24 cellular contexts compared by ENCODE assay signal in the genomic region with DNA sequence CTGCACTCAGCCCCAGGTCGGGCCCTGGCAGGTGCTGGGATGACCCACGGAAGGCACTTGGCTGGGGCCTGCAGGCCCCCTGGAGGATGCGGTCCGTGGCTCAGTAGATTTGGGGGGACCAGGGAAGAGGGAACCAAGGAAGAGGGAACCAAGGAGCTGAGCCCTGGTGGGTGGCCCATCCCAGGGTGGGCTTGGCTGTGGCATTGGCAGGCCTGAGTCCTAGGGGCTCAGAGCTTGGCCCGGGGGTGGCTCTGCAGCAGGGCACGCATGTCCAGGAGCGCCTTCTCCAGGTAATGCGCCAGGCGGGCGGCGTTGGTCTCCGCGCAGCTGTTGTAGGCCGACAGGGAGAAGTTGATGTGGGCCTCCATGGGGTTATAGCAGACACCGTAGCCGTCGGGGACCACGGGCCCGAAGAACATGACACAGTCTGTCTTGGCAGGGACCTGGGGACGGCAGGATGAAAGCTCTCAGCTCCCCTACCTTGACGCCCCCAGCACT. TPM values are rescaled to one million over a fixed set of nuclear protein-coding genes. Genes with fewer than 3 reads are reported as not detected.
A peak's percentile ranks its signal among the peaks of the same experiment; 100 is the strongest.
DNase-seq lines count a peak whose midpoint lies in the region; ATAC-seq, FAIRE-seq and TF ChIP-seq lines count a peak whose summit lies in the region.
"Had no signal": no experiment of that assay in that cellular context is flagged by ENCODE, and none has a peak within 500 bp of the region (broad histone marks: within the 10 kb centered on the region; RNA-seq: fewer than 3 reads in every experiment).

No MANE protein-coding gene starts in this region.

- peak overlapping the region; percentile 38 for H3K14ac ChIP-seq in neuronal stem cell (ENCODE audit: low read length)

- H3K79me1 ChIP-seq in neuronal stem cell (ENCODE audit: low read depth, low read length): no peaks in the 10 kb centered on the region

- WGBS in K562 (ENCODE audit: insufficient coverage, low coverage, missing lambda C conversion rate): 83% methylated on average over 16 of the region's 21 CpGs
- whole genome bisulfite sequencing in neuronal stem cell (ENCODE audit: extremely low coverage in 2 of 2, insufficient read length in 2 of 2, insufficient replicate concordance in 1 of 2), 2 donors: no CpG with 5 or more reads among the region's 21 CpGs

- no TSS peak for BruUV-seq in K562 (replicated peaks; lab: Mats Ljungman, UMichigan)

- peak overlapping the region in 1 of 2 experiments; percentile 77; a peak in 1 of 4 replicates for H3K9ac ChIP-seq in K562 (ENCODE audit: insufficient read depth in 1 of 2, low read depth in 2 of 2, low read length in 2 of 2)
- no peak overlapping the region for H3K9ac ChIP-seq in neuronal stem cell (ENCODE audit: low read depth, low read length, poor library complexity)
- H3K9ac ChIP-seq: KMS-11 had no signal

- H2BK120ac ChIP-seq in neuronal stem cell (ENCODE audit: low read depth, low read length): no peak overlapping the region

- H3K27me3 Mint-ChIP-seq in naive thymus-derived CD8-positive, alpha-beta T cell: no peaks in the 10 kb centered on the region
- H3K27me3 Mint-ChIP-seq: CD8-positive, alpha-beta memory T cell had no signal

- no peak overlapping the region for H3K4me3 ChIP-seq in K562
- peak overlapping the region in 1 of 2 donors; percentile 35 for H3K4me3 ChIP-seq in neuronal stem cell (ENCODE audit: low read length in 2 of 2)
- H3K4me3 ChIP-seq: A549 had no signal

- peaks cover 6% of the 10 kb centered on the region for H3K4me1 Mint-ChIP-seq in stimulated activated effector memory CD8-positive, alpha-beta T cell treated with anti-CD3 and anti-CD28 coated beads, Interleukin-12 subunit alpha, Interleukin-12 subunit beta, amount 100 ng/mL, for 72 hours
- peaks cover 0 to 5% (median 0%) of the 10 kb centered on the region in 4 donors for H3K4me1 Mint-ChIP-seq in naive thymus-derived CD8-positive, alpha-beta T cell
- H3K4me1 Mint-ChIP-seq: CD8-positive, alpha-beta memory T cell had no signal

- peaks cover under 1% of the 10 kb centered on the region for H3K36me3 Mint-ChIP-seq in stimulated activated effector memory CD8-positive, alpha-beta T cell treated with anti-CD3 and anti-CD28 coated beads, Interleukin-12 subunit alpha, Interleukin-12 subunit beta, amount 100 ng/mL, for 72 hours
- H3K36me3 Mint-ChIP-seq in naive thymus-derived CD8-positive, alpha-beta T cell: peaks cover 0 to 6% (median 0%) of the 10 kb centered on the region in 3 donors

- H2BK12ac ChIP-seq in neuronal stem cell (ENCODE audit: low read length): peak overlapping the region; percentile 22

- H3K36me3 ChIP-seq in K562 (ENCODE audit: control insufficient read depth, insufficient read depth, low read length): peaks cover 5% of the 10 kb centered on the region; the same call in 1 of the 3 replicates
- peaks cover 4 to 21% of the 10 kb centered on the region in 2 donors for H3K36me3 ChIP-seq in neuronal stem cell (replicated peaks in 1 of 2; ENCODE audit: control insufficient read depth in 2 of 2, insufficient read depth in 2 of 2, low read length in 2 of 2)

- TF ChIP-seq POLR2A in K562 (conservative IDR thresholded peaks at IDR 0.05): no peak

- peak overlapping the region; percentile 87 for H2BK5ac ChIP-seq in neuronal stem cell (ENCODE audit: low read length)

- TF ChIP-seq EP300 in K562 (IDR thresholded peaks at IDR 0.05; ENCODE audit: low read length): no peak

- no peak for TF ChIP-seq CTCF in K562 (IDR thresholded peaks at IDR 0.05 in 2 of 3, conservative IDR thresholded peaks at IDR 0.05 in 1 of 3; ENCODE audit: insufficient read depth in 2 of 3, low read depth in 1 of 3, low read length in 3 of 3)

- H2BK15ac ChIP-seq in neuronal stem cell (ENCODE audit: low read length): no peak overlapping the region

- no peaks in the 10 kb centered on the region for H3K9me3 Mint-ChIP-seq in stimulated activated effector memory CD8-positive, alpha-beta T cell treated with anti-CD3 and anti-CD28 coated beads, Interleukin-12 subunit alpha, Interleukin-12 subunit beta, amount 100 ng/mL, for 72 hours
- no peaks in the 10 kb centered on the region for H3K9me3 Mint-ChIP-seq in naive thymus-derived CD8-positive, alpha-beta T cell
- H3K9me3 Mint-ChIP-seq: CD8-positive, alpha-beta memory T cell had no signal

- H3K4me1 ChIP-seq in K562 (replicated peaks in 1 of 2; ENCODE audit: control insufficient read depth in 2 of 2, insufficient read depth in 2 of 2, low read length in 2 of 2) (peaks cover 0 to 26% of the 10 kb centered on the region in 2 experiments; a peak in 2 of 5 replicates), neuronal stem cell (ENCODE audit: control insufficient read depth in 2 of 2, insufficient read depth in 1 of 2, low read depth in 1 of 2, low read length in 2 of 2) (no peaks in the 10 kb centered on the region)
- H3K4me1 ChIP-seq: A549 had no signal

- TF ChIP-seq RAD21 in K562 (CRISPR knock-in tag; conservative IDR thresholded peaks at IDR 0.05 in 1 of 2, IDR thresholded peaks at IDR 0.05 in 1 of 2): no peak

- peak overlapping the region; percentile 65 for H4K8ac ChIP-seq in neuronal stem cell (ENCODE audit: low read depth, low read length)

- H2AFZ ChIP-seq in K562 (ENCODE audit: low read depth, low read length) (no peak overlapping the region), neuronal stem cell (ENCODE audit: low read length) (no peak overlapping the region)

- H3K79me2 ChIP-seq in K562 (ENCODE audit: control insufficient read depth, insufficient read depth, low read length): no peaks in the 10 kb centered on the region

- POLR2A ChIA-PET in K562 (lab: Yijun Ruan, JAX): interaction anchor here (0.6 to 1.8 kb wide), 2 partner anchors 14 to 29 kb away, joined by 3 to 6 read pairs; a partner anchor contains a TSS
- POLR2A ChIA-PET in naive thymus-derived CD8-positive, alpha-beta T cell (lab: Charles Lee): interaction anchor here (0.5 to 2.8 kb wide), 3 partner anchors 9 to 28 kb away, joined by 3 to 12 read pairs (median 5); a partner anchor contains a TSS

- peak overlapping the region; percentile 65 for H3K23ac ChIP-seq in neuronal stem cell (ENCODE audit: low read depth, low read length, poor library complexity)

- H2AK5ac ChIP-seq in neuronal stem cell (ENCODE audit: low read depth, low read length): no peak overlapping the region

- H4K91ac ChIP-seq in neuronal stem cell (ENCODE audit: low read depth, low read length, poor library complexity): no peak overlapping the region

- H3K9me3 ChIP-seq in K562 (replicated peaks; ENCODE audit: control insufficient read depth, insufficient read depth, low read depth, low read length) (no peaks in the 10 kb centered on the region), neuronal stem cell (replicated peaks in 1 of 2; ENCODE audit: control insufficient read depth in 2 of 2, insufficient read depth in 1 of 2, low read depth in 1 of 2, low read length in 2 of 2) (no peaks in the 10 kb centered on the region)
- H3K9me3 ChIP-seq: A549 had no signal

- H4K20me1 ChIP-seq in K562 (replicated peaks; ENCODE audit: control insufficient read depth, insufficient read depth, low read length): no peaks in the 10 kb centered on the region

- CTCF ChIA-PET in K562 (lab: Yijun Ruan, JAX; ENCODE audit: low intra/inter-chr PET ratio): no interaction called here

- H3K4me3 Mint-ChIP-seq in stimulated activated effector memory CD8-positive, alpha-beta T cell treated with anti-CD3 and anti-CD28 coated beads, Interleukin-12 subunit alpha, Interleukin-12 subunit beta, amount 100 ng/mL, for 72 hours: no peak overlapping the region
- no peak overlapping the region for H3K4me3 Mint-ChIP-seq in naive thymus-derived CD8-positive, alpha-beta T cell
- H3K4me3 Mint-ChIP-seq: CD8-positive, alpha-beta memory T cell had no signal

- no peak overlapping the region for H3K4ac ChIP-seq in neuronal stem cell (ENCODE audit: low read length)

- in situ Hi-C loops in K562 (cut with MboI): no loop called here

- H3K27ac ChIP-seq in K562 (ENCODE audit: extremely low read depth, low read depth, low read length) (no peak overlapping the region), neuronal stem cell (replicated peaks; ENCODE audit: low read length) (no peak overlapping the region)
- H3K27ac ChIP-seq: A549, C4-2B, KMS-11 had no signal

- no peak for ATAC-seq in K562
- ATAC-seq in stimulated activated effector memory CD8-positive, alpha-beta T cell treated with anti-CD3 and anti-CD28 coated beads, Interleukin-12 subunit alpha, Interleukin-12 subunit beta, amount 100 ng/mL, for 72 hours: no peak
- no peak for ATAC-seq in naive thymus-derived CD8-positive, alpha-beta T cell

- FAIRE-seq in K562 (lab: Jason Lieb, UNC): no peak
- FAIRE-seq: A549, GM12891, H1, HTR-8/SVneo had no signal

- H3K9me1 ChIP-seq in K562 (ENCODE audit: control insufficient read depth, insufficient read depth, low read length): no peaks in the 10 kb centered on the region

- H3K4me2 ChIP-seq in K562 (ENCODE audit: insufficient read depth, low read length) (no peak overlapping the region), neuronal stem cell (ENCODE audit: insufficient read depth, low read length, poor library complexity, severe bottlenecking) (no peak overlapping the region)
- H3K4me2 ChIP-seq: A549, KMS-11 had no signal

- H3K27ac Mint-ChIP-seq in stimulated activated effector memory CD8-positive, alpha-beta T cell treated with anti-CD3 and anti-CD28 coated beads, Interleukin-12 subunit alpha, Interleukin-12 subunit beta, amount 100 ng/mL, for 72 hours: peak overlapping the region; percentile 87
- H3K27ac Mint-ChIP-seq in naive thymus-derived CD8-positive, alpha-beta T cell: no peak overlapping the region

- H3K18ac ChIP-seq in neuronal stem cell (ENCODE audit: low read length): no peak overlapping the region

- DNase-seq in D341Med (ENCODE audit: low spot score) (peak; percentile 20), K562 (ENCODE audit: extremely low read depth in 1 of 4, low spot score in 3 of 4) (no peak), neuronal stem cell (ENCODE audit: low spot score) (no peak), activated T-cell treated with anti-CD3 and anti-CD28 coated beads for 4 hours (no peak), NCI-H1930 (lab: John Stamatoyannopoulos, UW) (no peak)
- DNase-seq in stimulated activated effector memory CD8-positive, alpha-beta T cell treated with anti-CD3 and anti-CD28 coated beads, Interleukin-12 subunit alpha, Interleukin-12 subunit beta, amount 100 ng/mL, for 72 hours (ENCODE audit: low spot score in 2 of 2): no peak
- no peak for DNase-seq in naive thymus-derived CD8-positive, alpha-beta T cell
- DNase-seq: AML-193; CD8-positive, alpha-beta memory T cell; DMS79 treated with DMSO at 0.1 percent for 48 hours; GF-D8; HCEC 1CT; MM.1S; NCI-H2081; NCI-H2227 treated with DMSO at 0.1 percent for 48 hours; NCI-H526 treated with DMSO at 0.1 percent for 48 hours; RPMI8226; SHP77 had no signal

- intact Hi-C loops in K562 (cut with micrococcal nuclease): no loop called here

- H3K27me3 ChIP-seq in K562 (ENCODE audit: control insufficient read depth in 2 of 2, insufficient read depth in 2 of 2, low read length in 2 of 2): no peaks in the 10 kb centered on the region
- no peaks in the 10 kb centered on the region for H3K27me3 ChIP-seq in neuronal stem cell (ENCODE audit: control insufficient read depth in 3 of 3, insufficient read depth in 3 of 3, low read depth in 1 of 3, low read length in 3 of 3)

RNA-seq across cellular contexts. Expression of a gene that starts 14.3 kb away (rescaled TPM):
- total RNA-seq in K562 (2011; cell fraction: chromatin; rRNA removed; ENCODE audit: low replicate concordance): 25.1 and 61.9 TPM in 2 replicates
- total RNA-seq in K562 (2011; cell fraction: nucleolus; rRNA removed): 71.3 and 71.4 TPM in 2 replicates
- 60.4 and 62.9 TPM in 2 replicates for total RNA-seq in K562 (2011; cell fraction: nucleoplasm; rRNA removed)
- total RNA-seq in K562 (2014; rRNA removed): 25.2 and 28.7 TPM in 2 replicates
- 16.1 and 20.1 TPM in 2 replicates for total RNA-seq in K562 (2014; rRNA removed; fragmentation: Illumina TruSeq; extraction: Trizol)
- 29.8 and 30.5 TPM in 2 replicates for total RNA-seq in K562 (2015; rRNA removed; fragmentation: Illumina TruSeq; extraction: Trizol)
- total RNA-seq in K562 (2021): 37.5 and 39.8 TPM in 2 replicates
- 33.4 and 36.2 TPM in 2 replicates for polyA plus RNA-seq in K562 (2011; rRNA removed)
- 45.2 and 65.3 TPM in 2 replicates for polyA plus RNA-seq in K562 (2011; cell fraction: cytosol; rRNA removed)
- polyA plus RNA-seq in K562 (2011; cell fraction: nucleus; rRNA removed): 50.0 and 61.6 TPM in 2 replicates
- 21.4 and 22.1 TPM in 2 replicates for polyA plus RNA-seq in K562 (2012)
- polyA plus RNA-seq in K562 (2014; fragmentation: Illumina TruSeq; extraction: Trizol): 34.6 and 38.7 TPM in 2 replicates
- 10 to 100 TPM in 1 of 2 experiments, 1 to 10 TPM in 1; 3.0 to 19.2 TPM for polyA plus RNA-seq in K562 (2014; fragmentation: Nextera tagmentation; extraction: Ambion mirVana)
- polyA plus RNA-seq in K562 (2014; rRNA removed): 36.5 and 40.5 TPM in 2 replicates
- 19.4 and 20.2 TPM in 2 replicates for polyA minus RNA-seq in K562 (2011; rRNA and poly(A)+ RNA removed)
- 11.6 and 13.9 TPM in 2 replicates for polyA minus RNA-seq in K562 (2011; cell fraction: cytosol; rRNA and poly(A)+ RNA removed)
- polyA minus RNA-seq in K562 (2011; cell fraction: nucleus; rRNA and poly(A)+ RNA removed): 9.4 and 14.6 TPM in 2 replicates
- 34.9 TPM for polyA plus RNA-seq in neuronal stem cell (2013, experiment 1 of 2)
- polyA plus RNA-seq in neuronal stem cell (2013, experiment 2 of 2): 34.1 TPM
- total RNA-seq in naive thymus-derived CD8-positive, alpha-beta T cell: 10 to 100 TPM in 1 of 2 experiments, 1 to 10 TPM in 1; 9.5 to 11.1 TPM
- 1 to 10 TPM; 5.7 to 7.9 (median 7.1) TPM for polyA plus RNA-seq in naive thymus-derived CD8-positive, alpha-beta T cell

RNA-seq across cellular contexts. Expression of a gene that starts 15.4 kb away (rescaled TPM):
- 9.6 and 13.0 TPM in 2 replicates for total RNA-seq in K562 (2011; cell fraction: chromatin; rRNA removed; ENCODE audit: low replicate concordance)
- 6.7 and 10.3 TPM in 2 replicates for total RNA-seq in K562 (2011; cell fraction: nucleolus; rRNA removed)
- total RNA-seq in K562 (2011; cell fraction: nucleoplasm; rRNA removed): 6.0 and 8.1 TPM in 2 replicates
- 8.2 and 10.1 TPM in 2 replicates for total RNA-seq in K562 (2014; rRNA removed)
- total RNA-seq in K562 (2014; rRNA removed; fragmentation: Illumina TruSeq; extraction: Trizol): 2.7 and 3.7 TPM in 2 replicates
- 4.7 and 4.8 TPM in 2 replicates for total RNA-seq in K562 (2015; rRNA removed; fragmentation: Illumina TruSeq; extraction: Trizol)
- 13.8 and 14.8 TPM in 2 replicates for total RNA-seq in K562 (2021)
- polyA plus RNA-seq in K562 (2011; rRNA removed): 5.4 and 9.6 TPM in 2 replicates
- polyA plus RNA-seq in K562 (2011; cell fraction: cytosol; rRNA removed): 8.6 and 11.9 TPM in 2 replicates
- polyA plus RNA-seq in K562 (2011; cell fraction: nucleus; rRNA removed): 12.2 and 15.8 TPM in 2 replicates
- 10.9 and 22.6 TPM in 2 replicates for polyA plus RNA-seq in K562 (2012)
- polyA plus RNA-seq in K562 (2014; fragmentation: Illumina TruSeq; extraction: Trizol): 7.4 and 11.7 TPM in 2 replicates
- under 1 TPM; 0.20 to 0.67 TPM for polyA plus RNA-seq in K562 (2014; fragmentation: Nextera tagmentation; extraction: Ambion mirVana)
- 6.2 and 6.3 TPM in 2 replicates for polyA plus RNA-seq in K562 (2014; rRNA removed)
- 5.0 and 5.1 TPM in 2 replicates for polyA minus RNA-seq in K562 (2011; rRNA and poly(A)+ RNA removed)
- 7.5 and 12.5 TPM in 2 replicates for polyA minus RNA-seq in K562 (2011; cell fraction: cytosol; rRNA and poly(A)+ RNA removed)
- 2.2 and 4.3 TPM in 2 replicates for polyA minus RNA-seq in K562 (2011; cell fraction: nucleus; rRNA and poly(A)+ RNA removed)
- polyA plus RNA-seq in neuronal stem cell (2013, experiment 1 of 2): 12.9 TPM
- polyA plus RNA-seq in neuronal stem cell (2013, experiment 2 of 2): 12.1 TPM
- total RNA-seq in naive thymus-derived CD8-positive, alpha-beta T cell: 10 to 100 TPM; 10.9 to 11.3 TPM
- 10 to 100 TPM; 10.7 to 15.5 (median 11.9) TPM for polyA plus RNA-seq in naive thymus-derived CD8-positive, alpha-beta T cell

RNA-seq across cellular contexts. Expression of a gene that starts 16.0 kb away (rescaled TPM):
- total RNA-seq in K562 (2011; cell fraction: chromatin; rRNA removed; ENCODE audit: low replicate concordance): 42.2 and 97.6 TPM in 2 replicates
- total RNA-seq in K562 (2011; cell fraction: nucleolus; rRNA removed): 57.8 and 60.5 TPM in 2 replicates
- 50.5 and 57.4 TPM in 2 replicates for total RNA-seq in K562 (2011; cell fraction: nucleoplasm; rRNA removed)
- total RNA-seq in K562 (2014; rRNA removed) (87.7 and 122 TPM in 2 replicates), K562 (2014; rRNA removed; fragmentation: Illumina TruSeq; extraction: Trizol) (54.0 and 58.6 TPM in 2 replicates), K562 (2015; rRNA removed; fragmentation: Illumina TruSeq; extraction: Trizol) (73.0 and 77.4 TPM in 2 replicates), K562 (2021) (109 and 119 TPM in 2 replicates)
- polyA plus RNA-seq in K562 (2011; rRNA removed) (106 and 121 TPM in 2 replicates), K562 (2014; fragmentation: Illumina TruSeq; extraction: Trizol) (72.6 and 83.7 TPM in 2 replicates), K562 (2014; fragmentation: Nextera tagmentation; extraction: Ambion mirVana) (1 to 10 TPM; 1.7 to 3.4 TPM), K562 (2014; rRNA removed) (60.6 and 66.3 TPM in 2 replicates)
- polyA plus RNA-seq in K562 (2011; cell fraction: cytosol; rRNA removed): 85.0 and 104 TPM in 2 replicates
- polyA plus RNA-seq in K562 (2011; cell fraction: nucleus; rRNA removed): 59.1 and 61.5 TPM in 2 replicates
- polyA plus RNA-seq in K562 (2012): 76.9 and 94.0 TPM in 2 replicates
- 99.5 and 120 TPM in 2 replicates for polyA minus RNA-seq in K562 (2011; rRNA and poly(A)+ RNA removed)
- polyA minus RNA-seq in K562 (2011; cell fraction: cytosol; rRNA and poly(A)+ RNA removed): 61.5 and 61.9 TPM in 2 replicates
- 15.3 and 28.9 TPM in 2 replicates for polyA minus RNA-seq in K562 (2011; cell fraction: nucleus; rRNA and poly(A)+ RNA removed)
- 74.5 TPM for polyA plus RNA-seq in neuronal stem cell (2013, experiment 1 of 2)
- polyA plus RNA-seq in neuronal stem cell (2013, experiment 2 of 2): 76.7 TPM
- total RNA-seq in naive thymus-derived CD8-positive, alpha-beta T cell: 10 to 100 TPM; 59.7 to 60.6 TPM
- 10 to 100 TPM; 13.7 to 15.5 (median 14.2) TPM for polyA plus RNA-seq in naive thymus-derived CD8-positive, alpha-beta T cell

RNA-seq across cellular contexts. Expression of a gene that starts 58.8 kb away (rescaled TPM):
- 92.3 and 308 TPM in 2 replicates for total RNA-seq in K562 (2011; cell fraction: chromatin; rRNA removed; ENCODE audit: low replicate concordance)
- total RNA-seq in K562 (2011; cell fraction: nucleolus; rRNA removed): 215 and 248 TPM in 2 replicates
- total RNA-seq in K562 (2011; cell fraction: nucleoplasm; rRNA removed): 114 and 139 TPM in 2 replicates
- total RNA-seq in K562 (2014; rRNA removed): 25.4 and 30.5 TPM in 2 replicates
- 5.3 and 7.3 TPM in 2 replicates for total RNA-seq in K562 (2014; rRNA removed; fragmentation: Illumina TruSeq; extraction: Trizol)
- 18.0 and 22.7 TPM in 2 replicates for total RNA-seq in K562 (2015; rRNA removed; fragmentation: Illumina TruSeq; extraction: Trizol)
- 47.6 and 49.4 TPM in 2 replicates for total RNA-seq in K562 (2021)
- polyA plus RNA-seq in K562 (2011; rRNA removed): 19.8 and 37.8 TPM in 2 replicates
- 19.0 and 25.6 TPM in 2 replicates for polyA plus RNA-seq in K562 (2011; cell fraction: cytosol; rRNA removed)
- 374 and 378 TPM in 2 replicates for polyA plus RNA-seq in K562 (2011; cell fraction: nucleus; rRNA removed)
- polyA plus RNA-seq in K562 (2012): 25.3 and 34.3 TPM in 2 replicates
- 15.2 and 25.9 TPM in 2 replicates for polyA plus RNA-seq in K562 (2014; fragmentation: Illumina TruSeq; extraction: Trizol)
- under 1 TPM; 0.15 to 0.77 TPM for polyA plus RNA-seq in K562 (2014; fragmentation: Nextera tagmentation; extraction: Ambion mirVana)
- 51.4 and 54.1 TPM in 2 replicates for polyA plus RNA-seq in K562 (2014; rRNA removed)
- 7.0 and 8.3 TPM in 2 replicates for polyA minus RNA-seq in K562 (2011; rRNA and poly(A)+ RNA removed)
- 10.7 and 12.7 TPM in 2 replicates for polyA minus RNA-seq in K562 (2011; cell fraction: cytosol; rRNA and poly(A)+ RNA removed)
- polyA minus RNA-seq in K562 (2011; cell fraction: nucleus; rRNA and poly(A)+ RNA removed): 52.0 and 76.5 TPM in 2 replicates
- 12.8 TPM for polyA plus RNA-seq in neuronal stem cell (2013, experiment 1 of 2)
- 13.2 TPM for polyA plus RNA-seq in neuronal stem cell (2013, experiment 2 of 2)
- total RNA-seq in naive thymus-derived CD8-positive, alpha-beta T cell: 10 to 100 TPM; 77.9 to 88.3 TPM
- polyA plus RNA-seq in naive thymus-derived CD8-positive, alpha-beta T cell: 10 to 100 TPM in 1 of 3 donors, 1 to 10 TPM in 2; 5.9 to 11.3 (median 7.2) TPM
